6 cellular contexts compared by ENCODE assay signal in the genomic region with DNA sequence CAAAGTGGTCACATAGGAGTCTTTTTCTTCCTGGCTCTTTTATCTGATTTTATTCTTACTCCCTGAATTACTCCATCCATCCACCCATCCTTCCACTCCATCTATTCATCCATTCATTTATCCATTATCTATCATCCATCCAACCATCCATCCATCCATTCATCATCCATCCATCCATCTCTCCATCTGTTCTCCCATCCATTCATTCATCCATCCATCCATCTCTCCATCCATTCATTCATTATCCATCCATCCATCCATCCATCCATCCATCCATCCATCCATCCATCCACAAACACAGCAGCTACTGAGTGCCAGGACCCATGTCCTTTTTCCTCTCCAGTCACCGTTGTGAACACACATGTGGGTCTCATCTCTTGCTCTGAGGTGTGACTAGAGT.
"Had no signal": no experiment of that assay in that cellular context is flagged by ENCODE, and none has a peak within 500 bp of the region (broad histone marks: within the 10 kb centered on the region; RNA-seq: fewer than 3 reads in every experiment).

No MANE protein-coding gene starts in this region.

- DNase-seq: H9, HCEC 1CT, KG1 had no signal

- H3K4me3 ChIP-seq: GM23338 had no signal

- H2AFZ ChIP-seq: GM23338 had no signal

- FAIRE-seq: H1, H54 had no signal

- H3K4me2 ChIP-seq: GM23338 had no signal

- ATAC-seq: GM23338 had no signal
